Comparison of ENCODE assay signal across 14 cellular contexts in the genomic region with DNA sequence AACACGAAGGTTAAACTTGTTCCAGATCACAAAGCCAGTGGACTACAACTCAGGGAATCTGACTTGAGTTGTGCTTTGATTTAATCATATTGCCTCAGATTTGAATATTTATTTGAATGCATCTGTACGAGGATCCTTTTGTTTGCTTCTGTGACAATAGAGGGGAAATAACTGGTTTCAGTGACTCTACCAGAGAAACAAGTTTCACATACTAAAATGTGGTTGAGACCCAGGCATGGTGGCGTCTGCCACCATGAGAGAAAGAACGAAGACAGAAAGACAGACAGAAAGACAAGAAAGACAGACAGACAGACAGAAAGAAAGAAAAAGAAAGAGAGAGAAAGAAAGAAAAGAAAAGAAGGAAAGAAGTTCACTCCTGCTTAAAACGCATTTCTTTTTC. TPM values are rescaled to one million over a fixed set of nuclear protein-coding genes. Genes with fewer than 3 reads are reported as not detected.
A peak's percentile ranks its signal among the peaks of the same experiment; 100 is the strongest.
DNase-seq lines count a peak whose midpoint lies in the region.
"Had no signal": no experiment of that assay in that cellular context is flagged by ENCODE, and none has a peak within 500 bp of the region (broad histone marks: within the 10 kb centered on the region; RNA-seq: fewer than 3 reads in every experiment).

No MANE protein-coding gene starts in this region.

- no peak overlapping the region for H3K9ac ChIP-seq in neuronal stem cell (ENCODE audit: low read depth, low read length, poor library complexity)

- H2BK12ac ChIP-seq in neuronal stem cell (ENCODE audit: low read length): no peak overlapping the region

- no peak overlapping the region for H2BK5ac ChIP-seq in neuronal stem cell (ENCODE audit: low read length)

- H3K27me3 Mint-ChIP-seq in activated T-cell treated with anti-CD3 and anti-CD28 coated beads, Interleukin-2, amount 50 U/mL, for 24 hours: no peaks in the 10 kb centered on the region
- H3K27me3 Mint-ChIP-seq in T-helper 2 cell treated with Interferon-gamma antibody and Interleukin-4, amounts not matched to agents 5 μg/mL and 100 μg/mL, for 36 hours (ENCODE audit: low read depth): no peaks in the 10 kb centered on the region
- H3K27me3 Mint-ChIP-seq in immature natural killer cell (ENCODE audit: low read depth in 3 of 3): peaks cover 0 to 6% (median 0%) of the 10 kb centered on the region in 3 donors

- H3K9me3 Mint-ChIP-seq in activated T-cell treated with anti-CD3 and anti-CD28 coated beads, Interleukin-2, amount 50 U/mL, for 24 hours: no peaks in the 10 kb centered on the region
- H3K9me3 Mint-ChIP-seq in T-helper 2 cell treated with Interferon-gamma antibody and Interleukin-4, amounts not matched to agents 5 μg/mL and 100 μg/mL, for 36 hours: no peaks in the 10 kb centered on the region
- no peaks in the 10 kb centered on the region for H3K9me3 Mint-ChIP-seq in immature natural killer cell

- no peak overlapping the region for H3K4ac ChIP-seq in neuronal stem cell (ENCODE audit: low read length)

- no peak overlapping the region for H3K4me3 ChIP-seq in neuronal stem cell (ENCODE audit: low read length in 2 of 2)
- H3K4me3 ChIP-seq: tibial nerve had no signal

- no peak overlapping the region for H2AFZ ChIP-seq in neuronal stem cell (ENCODE audit: low read length)

- no CpG with 5 or more reads among the region's 5 CpGs for WGBS in neuronal stem cell (ENCODE audit: extremely low coverage in 2 of 2, insufficient read length in 2 of 2, insufficient replicate concordance in 1 of 2), 2 donors

- no peak overlapping the region for H3K14ac ChIP-seq in neuronal stem cell (ENCODE audit: low read length)

- peaks cover 93% of the 10 kb centered on the region for H3K36me3 Mint-ChIP-seq in activated T-cell treated with anti-CD3 and anti-CD28 coated beads, Interleukin-2, amount 50 U/mL, for 24 hours (ENCODE audit: low read depth)
- H3K36me3 Mint-ChIP-seq in T-helper 2 cell treated with Interferon-gamma antibody and Interleukin-4, amounts not matched to agents 5 μg/mL and 100 μg/mL, for 36 hours (ENCODE audit: low read depth): peaks cover 17% of the 10 kb centered on the region
- no peaks in the 10 kb centered on the region for H3K36me3 Mint-ChIP-seq in immature natural killer cell

- H2BK120ac ChIP-seq in neuronal stem cell (ENCODE audit: low read depth, low read length): no peak overlapping the region

- DNase-seq in activated T-cell treated with anti-CD3 and anti-CD28 coated beads, Interleukin-2, amount 50 U/mL, for 24 hours: no peak
- DNase-seq in activated T-cell treated with anti-CD3 and anti-CD28 coated beads for 4 hours (no peak), immature natural killer cell (no peak), NCI-H1092 (lab: John Stamatoyannopoulos, UW) (no peak), CD1c-positive myeloid dendritic cell (ENCODE audit: extremely low spot score) (no peak), neuronal stem cell (ENCODE audit: low spot score) (no peak)
- no peak for DNase-seq in T-helper 2 cell treated with Interferon-gamma antibody and Interleukin-4, amounts not matched to agents 5 μg/mL and 100 μg/mL, for 36 hours (ENCODE audit: low spot score)
- DNase-seq: ACHN; activated CD4-positive, alpha-beta T cell treated with anti-CD3 and anti-CD28 coated beads for 4 hours; NCI-H226; SHP77 treated with DMSO at 0.1 percent for 48 hours; stimulated activated CD4-positive, alpha-beta T cell treated with anti-CD3 and anti-CD28 coated beads, Interleukin-4, amount 100 ng/mL, for 24 hours had no signal

- peak overlapping the region; percentile 87 for H3K27ac Mint-ChIP-seq in activated T-cell treated with anti-CD3 and anti-CD28 coated beads, Interleukin-2, amount 50 U/mL, for 24 hours
- peak overlapping the region; percentile 85 for H3K27ac Mint-ChIP-seq in T-helper 2 cell treated with Interferon-gamma antibody and Interleukin-4, amounts not matched to agents 5 μg/mL and 100 μg/mL, for 36 hours
- peak overlapping the region; percentile 82 to 95 (median 88) for H3K27ac Mint-ChIP-seq in immature natural killer cell

- peak overlapping the region; percentile 14 for H3K27ac ChIP-seq in temporal lobe (ENCODE audit: low read depth, low read length)
- no peak overlapping the region for H3K27ac ChIP-seq in neuronal stem cell (replicated peaks; ENCODE audit: low read length)

- H3K79me1 ChIP-seq in neuronal stem cell (ENCODE audit: low read depth, low read length): no peaks in the 10 kb centered on the region

- H3K9me3 ChIP-seq in neuronal stem cell (replicated peaks in 1 of 2; ENCODE audit: control insufficient read depth in 2 of 2, insufficient read depth in 1 of 2, low read depth in 1 of 2, low read length in 2 of 2): no peaks in the 10 kb centered on the region
- H3K9me3 ChIP-seq: tibial nerve had no signal

- H3K4me1 Mint-ChIP-seq in activated T-cell treated with anti-CD3 and anti-CD28 coated beads, Interleukin-2, amount 50 U/mL, for 24 hours (ENCODE audit: low read depth): peaks cover 91% of the 10 kb centered on the region
- peaks cover 58% of the 10 kb centered on the region for H3K4me1 Mint-ChIP-seq in T-helper 2 cell treated with Interferon-gamma antibody and Interleukin-4, amounts not matched to agents 5 μg/mL and 100 μg/mL, for 36 hours (ENCODE audit: low read depth)
- peaks cover 94 to 96% of the 10 kb centered on the region in 2 donors for H3K4me1 Mint-ChIP-seq in immature natural killer cell

- peak overlapping the region; percentile 37 for H3K4me3 Mint-ChIP-seq in activated T-cell treated with anti-CD3 and anti-CD28 coated beads, Interleukin-2, amount 50 U/mL, for 24 hours
- peak overlapping the region; percentile 60 for H3K4me3 Mint-ChIP-seq in T-helper 2 cell treated with Interferon-gamma antibody and Interleukin-4, amounts not matched to agents 5 μg/mL and 100 μg/mL, for 36 hours
- peak overlapping the region; percentile 43 to 81 (median 69) for H3K4me3 Mint-ChIP-seq in immature natural killer cell

- no peak overlapping the region for H3K23ac ChIP-seq in neuronal stem cell (ENCODE audit: low read depth, low read length, poor library complexity)

- H4K91ac ChIP-seq in neuronal stem cell (ENCODE audit: low read depth, low read length, poor library complexity): no peak overlapping the region

- peaks cover 9 to 96% of the 10 kb centered on the region in 2 donors for H3K36me3 ChIP-seq in neuronal stem cell (replicated peaks in 1 of 2; ENCODE audit: control insufficient read depth in 2 of 2, insufficient read depth in 2 of 2, low read length in 2 of 2)

- H3K4me2 ChIP-seq in neuronal stem cell (ENCODE audit: insufficient read depth, low read length, poor library complexity, severe bottlenecking): no peak overlapping the region

- H4K8ac ChIP-seq in neuronal stem cell (ENCODE audit: low read depth, low read length): no peak overlapping the region

- H3K18ac ChIP-seq in neuronal stem cell (ENCODE audit: low read length): no peak overlapping the region

- no peak overlapping the region for H2BK15ac ChIP-seq in neuronal stem cell (ENCODE audit: low read length)

- H2AK5ac ChIP-seq in neuronal stem cell (ENCODE audit: low read depth, low read length): no peak overlapping the region

- H3K27me3 ChIP-seq in neuronal stem cell (ENCODE audit: control insufficient read depth in 3 of 3, insufficient read depth in 3 of 3, low read depth in 1 of 3, low read length in 3 of 3): no peaks in the 10 kb centered on the region
- H3K27me3 ChIP-seq: tibial nerve had no signal

- H3K4me1 ChIP-seq in neuronal stem cell (ENCODE audit: control insufficient read depth in 2 of 2, insufficient read depth in 1 of 2, low read depth in 1 of 2, low read length in 2 of 2): peaks cover 0 to 4% of the 10 kb centered on the region in 2 donors

RNA-seq across cellular contexts. Expression of a gene that starts 24.0 kb away (rescaled TPM):
- polyA plus RNA-seq in immature natural killer cell: 10 to 100 TPM; 45.9 to 53.5 (median 48.4) TPM
- 690 TPM for total RNA-seq in temporal lobe
- polyA plus RNA-seq in neuronal stem cell (2013, experiment 1 of 2): 1,173 TPM
- 1,178 TPM for polyA plus RNA-seq in neuronal stem cell (2013, experiment 2 of 2)
